ENCODE assay signal across 8 cellular contexts in genomic region chr2:86764661-86765307, GRCh38. TPM values are rescaled to one million over a fixed set of nuclear protein-coding genes. Genes with fewer than 3 reads are reported as not detected.
DNase-seq lines count a peak whose midpoint lies in the region; FAIRE-seq and TF ChIP-seq lines count a peak whose summit lies in the region.

No MANE protein-coding gene starts in this region.

- H3K79me2 ChIP-seq in astrocyte (ENCODE audit: insufficient read depth, low read length), result no peaks in the 10 kb centered on the region

- H3K9ac ChIP-seq in astrocyte (ENCODE audit: low read length), result no peak overlapping the region

- no peaks in the 10 kb centered on the region for H3K27me3 ChIP-seq in astrocyte (ENCODE audit: insufficient read depth, low read length)

- no peaks in the 10 kb centered on the region for H3K9me3 Mint-ChIP-seq in astrocyte (ENCODE audit: unreplicated experiment)

- FAIRE-seq in astrocyte (lab: Jason Lieb, UNC), result no peak

- H3K4me3 Mint-ChIP-seq in astrocyte (ENCODE audit: unreplicated experiment), result no peak overlapping the region

- no peaks in the 10 kb centered on the region for H3K4me1 ChIP-seq in astrocyte (ENCODE audit: insufficient read depth, low read length)

- peaks cover 32% of the 10 kb centered on the region for H4K20me1 ChIP-seq in astrocyte (ENCODE audit: insufficient read depth, low read length)

- H3K4me3 ChIP-seq in HFF-Myc (replicated peaks; ENCODE audit: low read depth, low read length) (no peak overlapping the region), astrocyte (ENCODE audit: insufficient read depth, low read depth, low read length) (no peak overlapping the region)

- no peak overlapping the region for H3K27ac Mint-ChIP-seq in astrocyte (ENCODE audit: unreplicated experiment)

- no peaks in the 10 kb centered on the region for H3K36me3 Mint-ChIP-seq in astrocyte (ENCODE audit: low read depth, unreplicated experiment)

- DNase-seq in NK-92 treated with Interleukin-12 subunit alpha and Interleukin-12 subunit beta, amount 100 ng/mL, for 24 hours (lab: John Stamatoyannopoulos, UW), result peak; percentile 8
- DNase-seq in NK-92 (lab: John Stamatoyannopoulos, UW; ENCODE audit: unreplicated experiment) (no peak), HFF-Myc (ENCODE audit: extremely low read depth, low read depth) (peak; percentile 12), NCI-H460 (ENCODE audit: extremely low read depth, low read depth) (peak; percentile 31), astrocyte (ENCODE audit: low read depth) (peak; percentile 21), iPS DF 4.7 (ENCODE audit: extremely low read depth, low spot score) (peak; percentile 33), middle frontal gyrus (ENCODE audit: extremely low spot score, low spot score) (no peak)
- DNase-seq in stimulated activated CD8-positive, alpha-beta memory T cell treated with anti-CD3 and anti-CD28 coated beads, Interleukin-4, amount 100 ng/mL, for 48 hours, result peak; percentile 43

- H3K27me3 Mint-ChIP-seq in astrocyte (ENCODE audit: low read depth, unreplicated experiment), result no peaks in the 10 kb centered on the region

- TF ChIP-seq CTCF in HFF-Myc (IDR thresholded peaks at IDR 0.05; ENCODE audit: low read depth, low read length, missing control alignments) (peak; percentile 60), astrocyte (IDR thresholded peaks at IDR 0.05; ENCODE audit: insufficient read depth, low read depth, low read length) (peak; percentile 75)

- no peak overlapping the region for H2AFZ ChIP-seq in astrocyte (ENCODE audit: low read depth, low read length)

- no peak overlapping the region for H3K27ac ChIP-seq in astrocyte (ENCODE audit: low read depth, low read length)

- peaks cover 5% of the 10 kb centered on the region for H3K4me1 Mint-ChIP-seq in astrocyte (ENCODE audit: low read depth, unreplicated experiment)

- no peaks in the 10 kb centered on the region for H3K9me3 ChIP-seq in astrocyte (ENCODE audit: insufficient read depth, low read depth, low read length)

- H3K36me3 ChIP-seq in astrocyte (ENCODE audit: insufficient read depth, low read length), result peaks cover 4% of the 10 kb centered on the region

- H3K4me2 ChIP-seq in astrocyte (ENCODE audit: low read length), result no peak overlapping the region

RNA-seq across cellular contexts. Expression of gene CD8A, which starts 25.9 kb away (rescaled TPM):
- 0.12 and 0.29 TPM in 2 replicates for total RNA-seq in NCI-H460 (2014; rRNA removed; shearing (Covaris generic))
- polyA plus RNA-seq in NCI-H460 (2014; cell fraction: nucleus; rRNA removed), result 0.72 TPM in 1 of 2 replicates, not detected in the other
- total RNA-seq in astrocyte, result 0.14 TPM in 1 of 2 replicates, not detected in the other

RNA-seq across cellular contexts. Expression of gene RMND5A, which starts 44.7 kb away (rescaled TPM):
- total RNA-seq in NCI-H460 (2014; rRNA removed; shearing (Covaris generic)), result 53.9 and 59.2 TPM in 2 replicates
- 14.8 and 19.2 TPM in 2 replicates for polyA plus RNA-seq in NCI-H460 (2014; cell fraction: nucleus; rRNA removed)
- total RNA-seq in astrocyte, result 31.3 and 33.6 TPM in 2 replicates

Comparison
In these comparisons a context has a peak if more than half of its experiments do, and no peak if none do; other contexts are left out.
1. DNase-seq: peak in NK-92 treated with Interleukin-12 subunit alpha and Interleukin-12 subunit beta, amount 100 ng/mL, for 24 hours (single experiment), HFF-Myc (single experiment), NCI-H460 (single experiment), astrocyte (single experiment), iPS DF 4.7 (single experiment) and stimulated activated CD8-positive, alpha-beta memory T cell treated with anti-CD3 and anti-CD28 coated beads, Interleukin-4, amount 100 ng/mL, for 48 hours (single experiment); none in NK-92 (single experiment) and middle frontal gyrus (single experiment).